Comparison of ENCODE assay signal across 8 cellular contexts in the genomic region with DNA sequence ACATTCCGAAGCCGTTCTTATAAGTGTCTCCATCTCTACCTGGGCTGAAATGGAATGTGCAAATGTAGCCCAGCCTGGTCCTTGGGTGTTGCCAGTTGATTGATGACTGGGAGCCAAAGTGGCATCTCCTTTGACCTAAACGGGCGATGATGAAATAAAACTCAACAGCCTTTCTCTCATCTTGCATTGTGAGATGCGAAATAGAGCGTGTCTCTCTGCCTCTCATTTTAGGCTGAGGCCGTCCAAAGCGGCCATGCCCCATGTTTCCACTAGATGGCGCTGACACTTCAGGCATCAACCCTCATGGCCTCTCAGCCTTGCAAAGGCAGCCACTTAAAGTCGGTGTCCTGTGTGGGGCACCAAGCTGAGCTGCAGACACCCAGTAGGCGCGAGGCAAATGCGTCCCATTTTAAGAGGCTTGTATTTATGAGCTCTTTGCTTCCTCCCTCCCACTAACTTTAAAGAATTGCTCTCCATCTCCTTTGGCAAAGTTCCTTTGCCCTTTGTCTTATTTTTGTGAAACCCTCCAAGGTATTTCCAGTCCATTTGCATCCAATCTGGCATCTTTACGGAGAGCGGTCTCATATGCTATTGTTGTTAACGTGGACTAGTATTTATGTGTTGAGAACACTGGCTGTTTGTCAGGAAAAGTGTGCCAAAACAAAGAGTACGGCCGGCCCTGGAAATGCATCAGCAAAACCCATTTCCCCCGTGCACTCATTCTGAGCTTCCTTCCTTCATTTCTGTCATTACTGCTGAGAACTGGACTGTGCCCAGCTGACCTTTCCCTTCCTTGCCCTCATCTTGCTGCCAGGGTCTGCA. TPM values are rescaled to one million over a fixed set of nuclear protein-coding genes. Genes with fewer than 3 reads are reported as not detected.
A peak's percentile ranks its signal among the peaks of the same experiment; 100 is the strongest.
DNase-seq lines count a peak whose midpoint lies in the region; ATAC-seq and TF ChIP-seq lines count a peak whose summit lies in the region.

No MANE protein-coding gene starts in this region.

- H3K36me3 ChIP-seq in liver (ENCODE audit: control insufficient read depth in 4 of 4, insufficient read depth in 3 of 4, low read depth in 1 of 4, low read length in 3 of 4): no peaks in the 10 kb centered on the region

- peaks cover 0 to 6% (median 3%) of the 10 kb centered on the region in 4 donors for H3K4me1 ChIP-seq in liver (ENCODE audit: control insufficient read depth in 4 of 4, insufficient read depth in 4 of 4, low read length in 3 of 4)

- H3K9ac ChIP-seq in liver (ENCODE audit: low read depth in 1 of 2, low read length in 2 of 2): no peak overlapping the region

- TF ChIP-seq RAD21 in liver (IDR thresholded peaks at IDR 0.05): peak; percentile 100

- no peak for DNase-seq in AG09309 (ENCODE audit: low read depth)
- peak; percentile 12 for DNase-seq in NCI-H510A (lab: John Stamatoyannopoulos, UW)
- peak; percentile 75 to 87 for DNase-seq in activated CD4-positive, alpha-beta T cell treated with anti-CD3 and anti-CD28 coated beads for 4 hours
- peak; percentile 86 for DNase-seq in choroid plexus epithelial cell (ENCODE audit: low read depth)
- DNase-seq in stimulated activated CD4-positive, alpha-beta T cell treated with anti-CD3 and anti-CD28 coated beads, Interleukin-4, amount 100 ng/mL, for 48 hours (ENCODE audit: low read depth in 2 of 2): peak; percentile 74 to 83

- no peak overlapping the region for H3K4me3 ChIP-seq in AG09309 (ENCODE audit: control insufficient read depth, low read depth, low read length)
- no peak overlapping the region for H3K4me3 ChIP-seq in choroid plexus epithelial cell (ENCODE audit: low read depth, low read length)
- no peak overlapping the region for H3K4me3 ChIP-seq in liver (ENCODE audit: low read depth in 1 of 3, low read length in 3 of 3)

- 21% methylated on average over 19 of the region's 19 CpGs for WGBS in liver

- no peak overlapping the region for H3K27ac ChIP-seq in liver (ENCODE audit: low read depth in 1 of 2, low read length in 2 of 2)

- no peaks in the 10 kb centered on the region for H3K9me3 ChIP-seq in liver (ENCODE audit: control insufficient read depth in 4 of 4, low read length in 3 of 4)

- ATAC-seq in GM18907 (IDR thresholded peaks at IDR 0.05; ENCODE audit: unreplicated experiment) (peak; percentile 91), HG03175 (IDR thresholded peaks at IDR 0.05; ENCODE audit: unreplicated experiment) (peak; percentile 94)

- H3K27me3 ChIP-seq in liver (ENCODE audit: control insufficient read depth in 4 of 4, insufficient read depth in 4 of 4, low read length in 3 of 4): peaks cover 0 to 2% (median 0%) of the 10 kb centered on the region in 4 donors

- TF ChIP-seq CTCF in AG09309 (IDR thresholded peaks at IDR 0.05; ENCODE audit: control insufficient read depth, insufficient read depth, low read depth, low read length, missing control alignments) (peak; percentile 96), choroid plexus epithelial cell (conservative IDR thresholded peaks at IDR 0.05; ENCODE audit: low read depth, low read length) (peak; percentile 97), liver (IDR thresholded peaks at IDR 0.05; ENCODE audit: low read depth, low read length, missing input control) (peak; percentile 99)

TF ChIP-seq in liver, 16 proteins besides CTCF, POLR2A, EP300 and RAD21:
- TF ChIP-seq JUND (IDR thresholded peaks at IDR 0.05) (no peak), YY1 (IDR thresholded peaks at IDR 0.05) (peak; percentile 33), SP1 (IDR thresholded peaks at IDR 0.05) (peak; percentile 26), HNF4A (conservative IDR thresholded peaks at IDR 0.05) (no peak)
- TF ChIP-seq, protein P1, sequence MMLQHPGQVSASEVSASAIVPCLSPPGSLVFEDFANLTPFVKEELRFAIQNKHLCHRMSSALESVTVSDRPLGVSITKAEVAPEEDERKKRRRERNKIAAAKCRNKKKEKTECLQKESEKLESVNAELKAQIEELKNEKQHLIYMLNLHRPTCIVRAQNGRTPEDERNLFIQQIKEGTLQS (IDR thresholded peaks at IDR 0.05): no peak

RNA-seq across cellular contexts. Expression of a gene that starts 25.0 kb away (rescaled TPM):
- under 1 TPM; 0.09 to 0.17 TPM for total RNA-seq in liver
- polyA plus RNA-seq in liver: under 1 TPM in 1 of 2 donors, not detected in 1; 0.16 TPM

RNA-seq across cellular contexts. Expression of a gene that starts 35.6 kb away (rescaled TPM):
- under 1 TPM in 1 of 2 donors, not detected in 1; 0.17 TPM for total RNA-seq in liver
- polyA plus RNA-seq in liver: under 1 TPM in 1 of 2 donors, not detected in 1; 0.13 TPM
